ENCODE assay signal across 25 cellular contexts in the genomic region with DNA sequence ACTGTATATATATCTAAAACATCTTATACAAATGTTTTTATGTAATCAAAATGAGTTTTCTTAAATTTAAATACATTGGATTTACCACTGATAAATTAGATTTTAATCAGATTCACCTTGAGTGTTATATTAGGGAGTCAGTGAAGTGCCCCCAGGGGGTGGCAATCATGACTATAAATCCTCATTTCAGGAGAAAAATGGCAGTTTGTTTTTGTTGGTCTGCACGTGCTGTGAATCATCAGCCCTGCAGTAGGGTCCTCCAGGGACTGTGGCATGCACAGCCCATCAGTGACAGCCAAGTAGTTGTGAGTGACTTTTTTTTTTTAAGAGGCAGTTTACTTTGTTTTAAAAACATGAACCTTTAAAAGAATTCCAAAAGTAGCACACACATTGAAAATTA.
A peak's percentile ranks its signal among the peaks of the same experiment; 100 is the strongest.
DNase-seq lines count a peak whose midpoint lies in the region; ATAC-seq and TF ChIP-seq lines count a peak whose summit lies in the region.
"Had no signal": no experiment of that assay in that cellular context is flagged by ENCODE, and none has a peak within 500 bp of the region (broad histone marks: within the 10 kb centered on the region; RNA-seq: fewer than 3 reads in every experiment).

No MANE protein-coding gene starts in this region.

- H3K9me3 ChIP-seq in colonic mucosa, result no peaks in the 10 kb centered on the region
- H3K9me3 ChIP-seq: left lung, psoas muscle, SJSA1, thoracic aorta, uterus had no signal

- H3K36me3 ChIP-seq in brain microvascular endothelial cell (replicated peaks) (no peaks in the 10 kb centered on the region), colonic mucosa (no peaks in the 10 kb centered on the region)
- H3K36me3 ChIP-seq: SJSA1, thoracic aorta, uterus had no signal

- no peaks in the 10 kb centered on the region for H3K27me3 Mint-ChIP-seq in osteocyte (ENCODE audit: unreplicated experiment)
- H3K27me3 Mint-ChIP-seq: activated CD8-positive, alpha-beta T cell treated with anti-CD3 and anti-CD28 coated beads for 36 hours; activated naive CD8-positive, alpha-beta T cell; naive thymus-derived CD4-positive, alpha-beta T cell had no signal

- H3K4me3 Mint-ChIP-seq in osteocyte (ENCODE audit: unreplicated experiment), result no peak overlapping the region
- H3K4me3 Mint-ChIP-seq: activated CD8-positive, alpha-beta T cell treated with anti-CD3 and anti-CD28 coated beads for 36 hours; activated naive CD8-positive, alpha-beta T cell; CD8-positive, alpha-beta T cell; naive thymus-derived CD4-positive, alpha-beta T cell had no signal

- H3K36me3 Mint-ChIP-seq in osteocyte (ENCODE audit: unreplicated experiment), result peaks cover 6% of the 10 kb centered on the region

- no peaks in the 10 kb centered on the region for H3K9me3 Mint-ChIP-seq in osteocyte (ENCODE audit: unreplicated experiment)
- H3K9me3 Mint-ChIP-seq: activated CD8-positive, alpha-beta T cell treated with anti-CD3 and anti-CD28 coated beads for 36 hours; activated T-helper 2 cell treated with anti-CD3 and anti-CD28 coated beads, Interferon-gamma antibody, Interleukin-2, Interleukin-4, amounts not matched to agents 10 μg/mL and 5 μg/mL and 100 μg/mL, durations not matched to agents 14 hours and 24 hours and 36 hours; CD8-positive, alpha-beta T cell; naive thymus-derived CD4-positive, alpha-beta T cell had no signal

- intact Hi-C loops in colonic mucosa (cut with DNase I), result no loop called here

- no peaks in the 10 kb centered on the region for H3K4me1 ChIP-seq in colonic mucosa
- H3K4me1 ChIP-seq: uterus had no signal

- in situ Hi-C loops in brain microvascular endothelial cell (cut with HindIII; ENCODE audit: low pct_ligation_motif_present, low sequenced_read_pairs), result no loop called here

- no peak overlapping the region for H3K4me3 ChIP-seq in brain microvascular endothelial cell (ENCODE audit: low read depth, low read length)
- H3K4me3 ChIP-seq in colonic mucosa, result no peak overlapping the region
- H3K4me3 ChIP-seq: left lung, psoas muscle, SJSA1, thoracic aorta, uterus had no signal

- peak overlapping the region; percentile 14 for H3K27ac Mint-ChIP-seq in osteocyte (ENCODE audit: unreplicated experiment)
- H3K27ac Mint-ChIP-seq: activated CD8-positive, alpha-beta T cell treated with anti-CD3 and anti-CD28 coated beads for 36 hours; activated naive CD8-positive, alpha-beta T cell; activated T-helper 2 cell treated with anti-CD3 and anti-CD28 coated beads, Interferon-gamma antibody, Interleukin-2, Interleukin-4, amounts not matched to agents 10 μg/mL and 5 μg/mL and 100 μg/mL, durations not matched to agents 14 hours and 24 hours and 36 hours; CD8-positive, alpha-beta T cell had no signal

- H3K9ac ChIP-seq in colonic mucosa (ENCODE audit: low read depth in 2 of 2, low read length in 2 of 2), result no peak overlapping the region

- TF ChIP-seq CTCF in brain microvascular endothelial cell (IDR thresholded peaks at IDR 0.05; ENCODE audit: low read depth, low read length, missing control alignments) (no peak), osteocyte (IDR thresholded peaks at IDR 0.05) (no peak), colonic mucosa (IDR thresholded peaks at IDR 0.05) (no peak)

- no peak for ATAC-seq in GM18520 (IDR thresholded peaks at IDR 0.05; ENCODE audit: unreplicated experiment)
- ATAC-seq: activated CD8-positive, alpha-beta T cell treated with anti-CD3 and anti-CD28 coated beads for 36 hours; CD8-positive, alpha-beta T cell; left lung; naive thymus-derived CD4-positive, alpha-beta T cell; stimulated activated naive CD8-positive, alpha-beta T cell treated with anti-CD3 and anti-CD28 coated beads, Interleukin-15, Interleukin-2, amounts not matched to agents 100 U/mL and 50 U/mL, for 24 hours had no signal

- DNase-seq in Daoy (ENCODE audit: low read depth), result peak; percentile 18
- peak; percentile 43 for DNase-seq in LHCN-M2 (ENCODE audit: low read depth)
- peak; percentile 20 for DNase-seq in brain microvascular endothelial cell
- no peak for DNase-seq in osteocyte (ENCODE audit: extremely low spot score, unreplicated experiment)
- DNase-seq in colonic mucosa, result no peak
- no peak for DNase-seq in retina
- DNase-seq: activated CD4-positive, CD25-positive, alpha-beta regulatory T cell treated with anti-CD3 and anti-CD28 coated beads, Interleukin-2, amount 50 U/mL, for 72 hours; activated CD8-positive, alpha-beta T cell treated with anti-CD3 and anti-CD28 coated beads for 36 hours; CD8-positive, alpha-beta T cell; DMS153; GDM1; H7; left lung; naive thymus-derived CD4-positive, alpha-beta T cell; NCI-H187; NCI-H526; psoas muscle; stimulated activated naive CD8-positive, alpha-beta T cell treated with anti-CD3 and anti-CD28 coated beads, Interleukin-15, Interleukin-2, amounts not matched to agents 100 U/mL and 50 U/mL, for 24 hours; T-helper 1 cell; uterus had no signal

- H3K27me3 ChIP-seq in brain microvascular endothelial cell (replicated peaks), result no peaks in the 10 kb centered on the region
- H3K27me3 ChIP-seq in colonic mucosa, result no peaks in the 10 kb centered on the region
- H3K27me3 ChIP-seq: left lung, SJSA1, uterus had no signal

- H3K27ac ChIP-seq in brain microvascular endothelial cell, result no peak overlapping the region
- H3K27ac ChIP-seq in colonic mucosa, result no peak overlapping the region
- H3K27ac ChIP-seq: left lung, psoas muscle, SJSA1, thoracic aorta, uterus had no signal

- H3K4me1 Mint-ChIP-seq in osteocyte (ENCODE audit: unreplicated experiment), result peaks cover 55% of the 10 kb centered on the region

Comparison
In these comparisons a context has a peak if more than half of its experiments do, and no peak if none do; other contexts are left out.
1. DNase-seq: peak in Daoy (single experiment), LHCN-M2 (single experiment) and brain microvascular endothelial cell (single experiment); none in osteocyte (single experiment), colonic mucosa (single experiment) and retina (single experiment).